8 cellular contexts compared by ENCODE assay signal in the genomic region with DNA sequence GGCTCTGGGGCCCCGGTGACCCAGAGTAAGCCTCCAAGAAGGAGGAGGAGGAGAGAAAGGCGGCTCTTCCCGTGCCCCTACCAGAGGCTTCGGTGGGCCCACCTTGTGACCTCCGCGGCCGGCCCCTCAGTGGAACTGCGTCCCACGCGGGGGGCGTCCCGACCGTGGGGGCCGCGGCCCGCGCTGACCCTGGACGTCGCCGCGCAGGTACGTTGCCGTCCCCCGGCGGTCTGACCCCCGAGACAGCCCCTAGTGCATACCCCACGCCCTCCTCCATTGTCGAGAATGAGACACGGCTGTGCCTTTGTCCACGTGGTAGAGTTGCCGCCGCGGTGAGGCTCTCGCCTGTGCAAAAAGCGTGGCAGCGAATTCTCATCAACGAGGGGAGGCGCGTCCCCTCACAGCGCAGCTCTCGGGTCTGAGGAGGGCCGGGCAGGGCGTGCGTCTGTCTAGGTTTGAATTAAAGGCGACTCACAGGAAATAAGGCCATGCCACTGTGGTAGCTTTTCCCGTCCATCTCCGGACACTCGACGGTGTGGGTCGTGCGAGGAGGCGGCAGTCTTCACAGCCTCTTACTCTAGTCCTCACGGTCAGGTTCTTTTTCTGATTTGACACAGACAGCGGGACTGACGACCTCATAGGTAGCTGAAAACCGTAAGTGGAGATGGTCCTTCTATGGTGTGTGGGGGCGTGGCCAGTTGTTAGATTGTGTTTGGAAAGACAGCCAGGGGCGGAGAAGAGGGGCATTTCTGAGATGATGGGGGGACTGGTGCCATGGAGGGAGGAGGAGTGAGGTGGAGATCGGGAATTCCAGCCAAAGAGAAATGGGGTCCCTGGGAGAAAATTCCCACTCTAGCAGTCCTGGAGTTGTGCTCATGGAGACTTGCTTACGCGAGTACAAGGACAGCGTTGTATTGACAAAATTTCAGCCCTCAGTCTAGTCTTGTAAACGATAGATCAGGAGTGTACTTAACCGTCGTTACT. TPM values are rescaled to one million over a fixed set of nuclear protein-coding genes. Genes with fewer than 3 reads are reported as not detected.
DNase-seq lines count a peak whose midpoint lies in the region; ATAC-seq lines count a peak whose summit lies in the region.

No MANE protein-coding gene starts in this region.

- H3K36me3 ChIP-seq in mesendoderm (ENCODE audit: control insufficient read depth, insufficient read depth, low read length) = no peaks in the 10 kb centered on the region

- peak; percentile 73 for DNase-seq in NCI-H82 (lab: John Stamatoyannopoulos, UW)
- DNase-seq in NCI-H82 treated with DMSO at 0.1 percent for 48 hours (lab: John Stamatoyannopoulos, UW; ENCODE audit: unreplicated experiment) = no peak
- peak; percentile 28 for DNase-seq in NCI-H2196 (lab: John Stamatoyannopoulos, UW; ENCODE audit: unreplicated experiment)
- peak; percentile 33 to 54 for DNase-seq in activated CD4-positive, alpha-beta T cell treated with anti-CD3 and anti-CD28 coated beads, Interleukin-2, amount 50 U/mL, for 24 hours (ENCODE audit: low read depth in 1 of 2, low spot score in 1 of 2)
- DNase-seq in ecto neural progenitor cell (ENCODE audit: low spot score) = peak; percentile 63
- peak; percentile 81 for DNase-seq in mesendoderm
- DNase-seq in stimulated activated CD8-positive, alpha-beta memory T cell treated with anti-CD3 and anti-CD28 coated beads, Interleukin-4, amount 100 ng/mL, for 1 hour (ENCODE audit: low read depth in 2 of 2, low spot score in 1 of 2) = peak; percentile 17 to 32

- H3K27me3 ChIP-seq in mesendoderm (ENCODE audit: insufficient read depth, low read length, poor library complexity) = no peaks in the 10 kb centered on the region

- ATAC-seq in HG02884 (IDR thresholded peaks at IDR 0.05; ENCODE audit: unreplicated experiment) = peak; percentile 22

- H4K5ac ChIP-seq in mesendoderm (ENCODE audit: low read length) = no peak overlapping the region

- H3K23ac ChIP-seq in mesendoderm (ENCODE audit: low read length) = peak overlapping the region; percentile 57

- peak overlapping the region; percentile 98 for H3K56ac ChIP-seq in mesendoderm (ENCODE audit: low read length)

- H4K8ac ChIP-seq in mesendoderm (ENCODE audit: low read depth, low read length) = no peak overlapping the region

- H3K9ac ChIP-seq in mesendoderm (ENCODE audit: low read length) = peak overlapping the region; percentile 93

- H3K18ac ChIP-seq in mesendoderm (ENCODE audit: low read length) = peak overlapping the region; percentile 62

- peaks cover 18% of the 10 kb centered on the region for H3K79me1 ChIP-seq in mesendoderm (ENCODE audit: low read length)

- peak overlapping the region; percentile 97 for H3K4me3 ChIP-seq in mesendoderm (ENCODE audit: low read length)

- H3K79me2 ChIP-seq in mesendoderm (ENCODE audit: control insufficient read depth, insufficient read depth, low read length) = peaks cover 26% of the 10 kb centered on the region

- WGBS in mesendoderm (ENCODE audit: extremely low coverage, insufficient coverage, low lambda C conversion rate) = no CpG with 5 or more reads among the region's 65 CpGs

- peak overlapping the region; percentile 47 for H3K27ac ChIP-seq in mesendoderm (ENCODE audit: low read depth, low read length)

- no peak overlapping the region for H2BK15ac ChIP-seq in mesendoderm (replicated peaks; ENCODE audit: low read depth)

- H3K4me1 ChIP-seq in mesendoderm (ENCODE audit: control insufficient read depth, low read depth, low read length) = peaks cover 2% of the 10 kb centered on the region

- H3K4me2 ChIP-seq in mesendoderm (ENCODE audit: low read length) = peak overlapping the region; percentile 88

- no peak overlapping the region for H2BK120ac ChIP-seq in mesendoderm (ENCODE audit: low read depth, low read length)

- peak overlapping the region; percentile 40 for H2BK5ac ChIP-seq in mesendoderm (ENCODE audit: low read length)

- H2AK5ac ChIP-seq in mesendoderm (ENCODE audit: low read length) = no peak overlapping the region

- peak overlapping the region; percentile 48 for H3K4ac ChIP-seq in mesendoderm (ENCODE audit: low read depth, low read length)

RNA-seq across cellular contexts. Expression of a gene that starts 0.6 kb away (rescaled TPM):
- polyA plus RNA-seq in mesendoderm (2013, experiment 1 of 2) = 29.9 TPM
- 29.7 TPM for polyA plus RNA-seq in mesendoderm (2013, experiment 2 of 2)

RNA-seq across cellular contexts. Expression of a gene that starts 10.8 kb away (rescaled TPM):
- polyA plus RNA-seq in mesendoderm (2013, experiment 1 of 2) = 7.1 TPM
- 7.1 TPM for polyA plus RNA-seq in mesendoderm (2013, experiment 2 of 2)
